Comparison of ENCODE assay signal across 27 cellular contexts in the genomic region with DNA sequence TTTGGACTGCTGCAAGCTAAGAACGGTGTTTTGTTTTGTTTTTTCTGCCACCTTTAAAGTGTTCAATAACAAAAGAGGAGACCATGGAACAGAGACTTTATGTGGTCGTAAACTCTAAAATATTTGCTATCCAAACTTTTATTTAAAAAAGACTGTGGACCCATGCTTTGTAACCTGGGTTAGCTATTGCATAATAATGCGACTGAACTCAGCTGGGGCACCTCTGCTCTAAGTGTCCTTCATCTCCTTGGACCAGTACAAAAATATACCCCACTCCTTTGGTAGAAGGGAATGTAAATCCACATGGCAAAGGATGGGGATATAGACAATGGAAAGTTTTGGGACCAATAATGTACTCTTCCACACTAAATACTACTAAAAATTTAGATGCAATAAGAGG.
"Had no signal": no experiment of that assay in that cellular context is flagged by ENCODE, and none has a peak within 500 bp of the region (broad histone marks: within the 10 kb centered on the region; RNA-seq: fewer than 3 reads in every experiment).

No MANE protein-coding gene starts in this region.

- H3K36me3 ChIP-seq: colonic mucosa, esophagus muscularis mucosa, esophagus squamous epithelium, gastrocnemius medialis, gastroesophageal sphincter, heart left ventricle, heart right ventricle had no signal

- H3K27ac ChIP-seq: colonic mucosa, coronary artery, dorsolateral prefrontal cortex, epithelial cell of prostate, esophagus muscularis mucosa, esophagus squamous epithelium, foreskin keratinocyte, gastrocnemius medialis, gastroesophageal sphincter, heart left ventricle, heart right ventricle had no signal

- H3K4me1 ChIP-seq: colonic mucosa, esophagus muscularis mucosa, esophagus squamous epithelium, foreskin keratinocyte, gastrocnemius medialis, gastroesophageal sphincter, heart left ventricle, heart right ventricle had no signal

- H3K4me3 ChIP-seq: colonic mucosa, coronary artery, dorsolateral prefrontal cortex, esophagus muscularis mucosa, esophagus squamous epithelium, gastrocnemius medialis, gastroesophageal sphincter, heart left ventricle, heart right ventricle had no signal

- H3K27me3 ChIP-seq: colonic mucosa, dorsolateral prefrontal cortex, esophagus muscularis mucosa, esophagus squamous epithelium, foreskin keratinocyte, gastrocnemius medialis, gastroesophageal sphincter, heart left ventricle, heart right ventricle had no signal

- H3K9me3 ChIP-seq: colonic mucosa, esophagus squamous epithelium had no signal

- ATAC-seq: effector memory CD8-positive, alpha-beta T cell; esophagus mucosa; foreskin keratinocyte; gastrocnemius medialis; gastroesophageal sphincter; heart left ventricle; heart right ventricle had no signal

- DNase-seq: colonic mucosa; cortex of kidney; dermis blood vessel endothelial cell; dorsolateral prefrontal cortex; effector CD4-positive, alpha-beta T cell; effector memory CD4-positive, alpha-beta T cell; effector memory CD8-positive, alpha-beta T cell; endodermal cell; erythroblast; esophagus squamous epithelium; foreskin fibroblast; foreskin keratinocyte; foreskin melanocyte; gastrocnemius medialis; glutamatergic neuron; head of caudate nucleus; heart left ventricle; heart right ventricle had no signal

- FAIRE-seq: colon, endometrium, endothelial cell of umbilical vein, frontal cortex had no signal
